In genomic region chr3:54034971-54035370, GRCh38 we compare ENCODE assay signal across 19 cellular contexts.
"Had no signal": no experiment of that assay in that cellular context is flagged by ENCODE, and none has a peak within 500 bp of the region (broad histone marks: within the 10 kb centered on the region; RNA-seq: fewer than 3 reads in every experiment).

No MANE protein-coding gene starts in this region.

- H3K4me1 ChIP-seq: gastroesophageal sphincter, heart right ventricle, pancreas, spleen, suprapubic skin, transverse colon, vagina had no signal

- H3K4me3 ChIP-seq: gastroesophageal sphincter, heart right ventricle, pancreas, spleen, suprapubic skin, transverse colon, vagina had no signal

- H3K36me3 ChIP-seq: gastroesophageal sphincter, heart right ventricle, pancreas, spleen, suprapubic skin, transverse colon, vagina had no signal

- H3K27me3 ChIP-seq: gastroesophageal sphincter, pancreas, spleen, suprapubic skin, transverse colon, vagina had no signal

- H3K27ac ChIP-seq: gastroesophageal sphincter, heart right ventricle, pancreas, spleen, suprapubic skin, transverse colon, vagina had no signal

- H3K9me3 ChIP-seq: gastroesophageal sphincter, heart right ventricle, pancreas, spleen, suprapubic skin, transverse colon, vagina had no signal

- DNase-seq: activated CD4-positive, alpha-beta T cell treated with anti-CD3 and anti-CD28 coated beads, Interleukin-2, amount 50 U/mL, for 48 hours; activated CD8-positive, alpha-beta memory T cell treated with anti-CD3 and anti-CD28 coated beads, Interleukin-2, amount 10 ng/mL, durations not matched to agents 7 days and 5 days; activated naive CD4-positive, alpha-beta T cell treated with Interleukin-2 at 50 U/mL for 16 hours; activated naive CD8-positive, alpha-beta T cell treated with anti-CD3 and anti-CD28 coated beads, Interleukin-2, amount 10 ng/mL, durations not matched to agents 7 days and 5 days; cerebellar nuclear complex; cortex of kidney; heart right ventricle; kidney glomerular epithelial cell; mesenchymal stem cell; natural killer cell; pancreas; spleen; stimulated activated naive CD8-positive, alpha-beta T cell treated with anti-CD3 and anti-CD28 coated beads, Interleukin-15, Interleukin-2, amounts not matched to agents 100 U/mL and 50 U/mL, for 24 hours; T-helper 1 cell; T-helper 9 cell; transverse colon had no signal
